Comparison of ENCODE assay signal across 14 cellular contexts in the genomic region with DNA sequence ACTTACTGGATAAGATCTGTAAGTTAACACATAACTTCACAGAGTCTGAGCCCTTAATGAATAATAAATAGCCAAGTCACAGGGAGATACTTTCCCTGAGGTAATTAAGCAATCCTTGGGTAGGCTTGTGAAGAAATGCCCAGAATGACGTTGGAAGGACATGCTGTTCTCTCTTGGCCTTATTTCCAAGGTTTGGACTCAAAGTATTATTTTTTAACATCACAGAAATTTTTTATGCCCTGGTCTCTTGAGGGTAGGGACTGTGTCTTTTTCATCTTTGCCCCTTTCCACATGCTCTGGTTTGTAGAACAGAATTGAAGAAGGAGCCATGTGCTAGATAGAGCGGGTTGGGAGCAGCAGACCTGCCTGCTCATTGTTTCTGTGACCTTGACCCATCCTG. TPM values are rescaled to one million over a fixed set of nuclear protein-coding genes. Genes with fewer than 3 reads are reported as not detected.
"Had no signal": no experiment of that assay in that cellular context is flagged by ENCODE, and none has a peak within 500 bp of the region (broad histone marks: within the 10 kb centered on the region; RNA-seq: fewer than 3 reads in every experiment).

No MANE protein-coding gene starts in this region.

- ATAC-seq: left lobe of liver; stimulated activated effector memory CD8-positive, alpha-beta T cell treated with anti-CD3 and anti-CD28 coated beads, Interleukin-12 subunit alpha, Interleukin-12 subunit beta, amount 100 ng/mL, for 72 hours; T-helper 17 cell had no signal

- H3K36me3 ChIP-seq: brain microvascular endothelial cell had no signal

- DNase-seq: activated naive CD4-positive, alpha-beta T cell treated with anti-CD3 and anti-CD28 coated beads, Interleukin-2, amount 50 U/mL, for 16 hours; amniotic stem cell; brain microvascular endothelial cell; effector CD4-positive, alpha-beta T cell; glutamatergic neuron; mesenchymal stem cell; nephron progenitor cell; SHP77; small intestine; T-helper 17 cell had no signal

- H3K27me3 ChIP-seq: brain microvascular endothelial cell had no signal

- H3K27ac ChIP-seq: brain microvascular endothelial cell had no signal

RNA-seq across cellular contexts. Expression of a gene that starts 26.2 kb away (rescaled TPM):
- total RNA-seq: left lobe of liver, osteocyte, renal cortical epithelial cell, T-helper 17 cell had no signal
